8 cellular contexts compared by ENCODE assay signal in genomic region chr19:18388328-18389094, GRCh38. TPM values are rescaled to one million over a fixed set of nuclear protein-coding genes. Genes with fewer than 3 reads are reported as not detected.
DNase-seq lines count a peak whose midpoint lies in the region; ATAC-seq and TF ChIP-seq lines count a peak whose summit lies in the region.

No MANE protein-coding gene starts in this region.

- no peaks in the 10 kb centered on the region for H3K27me3 ChIP-seq in BJ (ENCODE audit: control insufficient read depth, insufficient read depth, low read length)
- peaks cover 0 to 39% (median 0%) of the 10 kb centered on the region in 4 donors for H3K27me3 ChIP-seq in esophagus squamous epithelium

- H3K27ac ChIP-seq in esophagus squamous epithelium, result peak overlapping the region; percentile 3 to 50 (median 30)

- 26 to 27% methylated on average over 13 to 14 of the region's 74 CpGs for WGBS in esophagus squamous epithelium, 2 donors

- no peaks in the 10 kb centered on the region for H3K9me3 Mint-ChIP-seq in natural killer cell
- peaks cover 0 to 4% of the 10 kb centered on the region in 2 donors for H3K9me3 Mint-ChIP-seq in stimulated activated naive B cell treated with anti-CD40 and anti-IgM and Interleukin-4, amounts not matched to agents 10 μg/mL and 1 μg/mL and 100 μg/mL, for 72 hours

- ATAC-seq in GM19035 (IDR thresholded peaks at IDR 0.05; ENCODE audit: unreplicated experiment), result peak; percentile 74
- peak; percentile 60 for ATAC-seq in HG03520 (IDR thresholded peaks at IDR 0.05; ENCODE audit: unreplicated experiment)
- ATAC-seq in natural killer cell, result peak; percentile 92 to 97 (median 95)
- peak; percentile 88 for ATAC-seq in stimulated activated naive B cell treated with anti-CD40 and anti-IgM and Interleukin-4, amounts not matched to agents 10 μg/mL and 1 μg/mL and 100 μg/mL, for 72 hours (replicated peaks)

- H3K4me1 ChIP-seq in esophagus squamous epithelium, result peaks cover 3 to 37% (median 19%) of the 10 kb centered on the region in 3 donors

- H3K36me3 Mint-ChIP-seq in natural killer cell, result no peaks in the 10 kb centered on the region
- H3K36me3 Mint-ChIP-seq in stimulated activated naive B cell treated with anti-CD40 and anti-IgM and Interleukin-4, amounts not matched to agents 10 μg/mL and 1 μg/mL and 100 μg/mL, for 72 hours, result peaks cover 6 to 9% of the 10 kb centered on the region in 2 donors

- H3K4me3 ChIP-seq in BJ (ENCODE audit: low read depth, low read length), result peak overlapping the region; percentile 81
- peak overlapping the region; percentile 3 to 58 (median 32) for H3K4me3 ChIP-seq in esophagus squamous epithelium

- POLR2A ChIA-PET in BJ (lab: Charles Lee), result interaction anchor here (0.6 kb wide), 1 partner anchor 37 kb away, joined by 5 read pairs; no protein-coding TSS in a partner anchor

- intact Hi-C loops in esophagus squamous epithelium (cut with DNase I) (no loop called here), natural killer cell (cut with micrococcal nuclease) (loop anchor here (1.0 kb wide), 1 partner anchor 22 kb away; no protein-coding TSS in a partner anchor)

- H3K4me1 Mint-ChIP-seq in natural killer cell, result peaks cover 5 to 18% of the 10 kb centered on the region in 2 donors
- H3K4me1 Mint-ChIP-seq in stimulated activated naive B cell treated with anti-CD40 and anti-IgM and Interleukin-4, amounts not matched to agents 10 μg/mL and 1 μg/mL and 100 μg/mL, for 72 hours, result peaks cover 10 to 49% of the 10 kb centered on the region in 2 donors

- CTCF ChIA-PET in BJ (lab: Yijun Ruan, JAX), result interaction anchor here (0.8 to 6.2 kb wide), 27 partner anchors 8 to 201 kb away, joined by 3 to 101 read pairs (median 6); partner anchors contain the start of genes JUND, LRRC25 and SSBP4

- H3K36me3 ChIP-seq in BJ (ENCODE audit: control insufficient read depth, insufficient read depth, low read length) (peaks cover 16% of the 10 kb centered on the region), esophagus squamous epithelium (no peaks in the 10 kb centered on the region)

- peak overlapping the region; percentile 82 for H3K4me3 Mint-ChIP-seq in natural killer cell
- peak overlapping the region; percentile 78 to 85 for H3K4me3 Mint-ChIP-seq in stimulated activated naive B cell treated with anti-CD40 and anti-IgM and Interleukin-4, amounts not matched to agents 10 μg/mL and 1 μg/mL and 100 μg/mL, for 72 hours

- H3K27ac Mint-ChIP-seq in natural killer cell, result peak overlapping the region; percentile 53 to 83
- H3K27ac Mint-ChIP-seq in stimulated activated naive B cell treated with anti-CD40 and anti-IgM and Interleukin-4, amounts not matched to agents 10 μg/mL and 1 μg/mL and 100 μg/mL, for 72 hours, result peak overlapping the region; percentile 22

- TF ChIP-seq CTCF in BJ (IDR thresholded peaks at IDR 0.05; ENCODE audit: insufficient read depth, low read depth, low read length) (peak; percentile 76), esophagus squamous epithelium (IDR thresholded peaks at IDR 0.05) (peak; percentile 99 to 100 (median 99)), natural killer cell (IDR thresholded peaks at IDR 0.05) (peak; percentile 100)

- H3K9me3 ChIP-seq in esophagus squamous epithelium, result no peaks in the 10 kb centered on the region

- TF ChIP-seq POLR2A in esophagus squamous epithelium (IDR thresholded peaks at IDR 0.05), result peak in 1 of 4 donors; percentile 11

- DNase-seq in BJ (ENCODE audit: low read depth), result no peak
- peak; percentile 70 for DNase-seq in NOMO-1 treated with DMSO at 0.1 percent for 48 hours (lab: John Stamatoyannopoulos, UW; ENCODE audit: unreplicated experiment)
- peak; percentile 65 for DNase-seq in activated T-cell treated with anti-CD3 and anti-CD28 coated beads for 4 hours
- peak; percentile 56 for DNase-seq in esophagus squamous epithelium (lab: John Stamatoyannopoulos, UW)
- DNase-seq in natural killer cell, result peak; percentile 82
- DNase-seq in stimulated activated naive B cell treated with anti-CD40 and anti-IgM and Interleukin-4, amounts not matched to agents 10 μg/mL and 1 μg/mL and 100 μg/mL, for 72 hours, result peak; percentile 81

- no peaks in the 10 kb centered on the region for H3K27me3 Mint-ChIP-seq in natural killer cell (ENCODE audit: low read depth in 2 of 2)
- H3K27me3 Mint-ChIP-seq in stimulated activated naive B cell treated with anti-CD40 and anti-IgM and Interleukin-4, amounts not matched to agents 10 μg/mL and 1 μg/mL and 100 μg/mL, for 72 hours, result peaks cover 4 to 28% of the 10 kb centered on the region in 2 donors

RNA-seq across cellular contexts. Expression of gene GDF15, which starts 2.6 kb away (rescaled TPM):
- polyA plus RNA-seq in BJ (2011; rRNA removed), result 19.0 and 30.8 TPM in 2 replicates
- polyA minus RNA-seq in BJ (2011; rRNA and poly(A)+ RNA removed), result 8.3 and 8.4 TPM in 2 replicates
- total RNA-seq in esophagus squamous epithelium (1 to 10 TPM in 1 of 4 donors, under 1 TPM in 1, not detected in 2; 0.76 to 2.3 TPM), natural killer cell (1 to 10 TPM in 1 of 3 donors, under 1 TPM in 1, not detected in 1; 0.85 to 1.5 TPM)

RNA-seq across cellular contexts. Expression of gene LRRC25, which starts 8.9 kb away (rescaled TPM):
- 0.06 TPM in 1 of 2 replicates, not detected in the other for polyA plus RNA-seq in BJ (2011; rRNA removed)
- not detected in 2 replicates for polyA minus RNA-seq in BJ (2011; rRNA and poly(A)+ RNA removed)
- total RNA-seq in esophagus squamous epithelium, result 10 to 100 TPM in 1 of 4 donors, 1 to 10 TPM in 1, under 1 TPM in 2; 0.53 to 10.3 (median 1.9) TPM
- total RNA-seq in natural killer cell, result 10 to 100 TPM in 2 of 3 donors, 1 to 10 TPM in 1; 3.9 to 28.2 (median 12.0) TPM

RNA-seq across cellular contexts. Expression of gene SSBP4, which starts 30.7 kb away (rescaled TPM):
- 16.3 and 24.1 TPM in 2 replicates for polyA plus RNA-seq in BJ (2011; rRNA removed)
- 15.0 and 30.3 TPM in 2 replicates for polyA minus RNA-seq in BJ (2011; rRNA and poly(A)+ RNA removed)
- total RNA-seq in esophagus squamous epithelium (10 to 100 TPM; 23.7 to 48.1 (median 26.1) TPM), natural killer cell (100 to 1,000 TPM; 137 to 169 (median 158) TPM)

RNA-seq across cellular contexts. Expression of gene PGPEP1, which starts 48.1 kb away (rescaled TPM):
- polyA plus RNA-seq in BJ (2011; rRNA removed), result 30.7 and 32.2 TPM in 2 replicates
- polyA minus RNA-seq in BJ (2011; rRNA and poly(A)+ RNA removed), result 58.0 and 104 TPM in 2 replicates
- 10 to 100 TPM in 1 of 4 donors, 1 to 10 TPM in 2, under 1 TPM in 1; 0.83 to 10.1 (median 5.3) TPM for total RNA-seq in esophagus squamous epithelium
- total RNA-seq in natural killer cell, result 10 to 100 TPM; 69.1 to 73.3 (median 71.0) TPM

RNA-seq across cellular contexts. Expression of gene ISYNA1, which starts 49.4 kb away (rescaled TPM):
- 13.5 and 27.0 TPM in 2 replicates for polyA plus RNA-seq in BJ (2011; rRNA removed)
- 12.2 and 16.5 TPM in 2 replicates for polyA minus RNA-seq in BJ (2011; rRNA and poly(A)+ RNA removed)
- total RNA-seq in esophagus squamous epithelium (10 to 100 TPM in 3 of 4 donors, 1 to 10 TPM in 1; 8.1 to 24.4 (median 14.4) TPM), natural killer cell (10 to 100 TPM; 39.7 to 53.6 (median 40.1) TPM)
